ENCODE assay signal across 13 cellular contexts in genomic region chr5:115096034-115096769, GRCh38.
DNase-seq lines count a peak whose midpoint lies in the region; ATAC-seq, FAIRE-seq and TF ChIP-seq lines count a peak whose summit lies in the region.
"Had no signal": no experiment of that assay in that cellular context is flagged by ENCODE, and none has a peak within 500 bp of the region (broad histone marks: within the 10 kb centered on the region; RNA-seq: fewer than 3 reads in every experiment).

No MANE protein-coding gene starts in this region.

- peak overlapping the region; percentile 38; the same call in 1 of the 2 replicates for H2AFZ ChIP-seq in K562 (ENCODE audit: low read depth, low read length)
- H2AFZ ChIP-seq: GM23248 had no signal

- H3K18ac ChIP-seq in mesendoderm (ENCODE audit: low read length), result no peak overlapping the region

- H3K4ac ChIP-seq in mesendoderm (ENCODE audit: low read depth, low read length), result no peak overlapping the region

- peak overlapping the region; percentile 42 for H3K56ac ChIP-seq in mesendoderm (ENCODE audit: low read length)

- H3K79me1 ChIP-seq in mesendoderm (ENCODE audit: low read length), result no peaks in the 10 kb centered on the region

- no peaks in the 10 kb centered on the region for H3K9me1 ChIP-seq in K562 (ENCODE audit: control insufficient read depth, insufficient read depth, low read length)

- no peak for TF ChIP-seq RAD21 in K562 (CRISPR knock-in tag; conservative IDR thresholded peaks at IDR 0.05 in 1 of 2, IDR thresholded peaks at IDR 0.05 in 1 of 2)

- no TSS peak for BruUV-seq in K562 (replicated peaks; lab: Mats Ljungman, UMichigan)

- intact Hi-C loops in K562 (cut with micrococcal nuclease), result loop anchor here (5.0 kb wide), 3 partner anchors 76 to 491 kb away; no protein-coding TSS in a partner anchor

- WGBS in K562 (ENCODE audit: insufficient coverage, low coverage, missing lambda C conversion rate), result 2% methylated on average over 6 of the region's 7 CpGs
- WGBS in mesendoderm (ENCODE audit: extremely low coverage, insufficient coverage, low lambda C conversion rate), result no CpG with 5 or more reads among the region's 7 CpGs

- H3K4me1 ChIP-seq in K562 (replicated peaks in 1 of 2; ENCODE audit: control insufficient read depth in 2 of 2, insufficient read depth in 2 of 2, low read length in 2 of 2), result no peaks in the 10 kb centered on the region
- no peaks in the 10 kb centered on the region for H3K4me1 ChIP-seq in mesendoderm (ENCODE audit: control insufficient read depth, low read depth, low read length)
- H3K4me1 ChIP-seq: Peyer's patch had no signal

- in situ Hi-C loops in K562 (cut with MboI), result no loop called here

- H2BK15ac ChIP-seq in mesendoderm (replicated peaks; ENCODE audit: low read depth), result no peak overlapping the region

- no peak overlapping the region for H3K4me3 ChIP-seq in K562
- no peak overlapping the region for H3K4me3 ChIP-seq in mesendoderm (ENCODE audit: low read length)
- H3K4me3 ChIP-seq: GM23248, Peyer's patch had no signal

- H3K79me2 ChIP-seq in K562 (ENCODE audit: control insufficient read depth, insufficient read depth, low read length) (no peaks in the 10 kb centered on the region), mesendoderm (ENCODE audit: control insufficient read depth, insufficient read depth, low read length) (no peaks in the 10 kb centered on the region)

- TF ChIP-seq EP300 in K562 (IDR thresholded peaks at IDR 0.05; ENCODE audit: low read length), result no peak

- CTCF ChIA-PET in K562 (lab: Yijun Ruan, JAX; ENCODE audit: low intra/inter-chr PET ratio), result interaction anchor here (1.8 kb wide), 1 partner anchor 972 kb away, joined by 10 read pairs; no protein-coding TSS in a partner anchor

- H4K8ac ChIP-seq in mesendoderm (ENCODE audit: low read depth, low read length), result no peak overlapping the region

- no peak overlapping the region for H3K27ac ChIP-seq in K562 (ENCODE audit: extremely low read depth, low read depth, low read length)
- H3K27ac ChIP-seq in mesendoderm (ENCODE audit: low read depth, low read length), result no peak overlapping the region
- H3K27ac ChIP-seq: GM23248, Peyer's patch had no signal

- no peak overlapping the region for H2AK5ac ChIP-seq in mesendoderm (ENCODE audit: low read length)

- H3K9ac ChIP-seq in K562 (ENCODE audit: insufficient read depth in 1 of 2, low read depth in 2 of 2, low read length in 2 of 2) (no peak overlapping the region), mesendoderm (ENCODE audit: low read length) (no peak overlapping the region)
- H3K9ac ChIP-seq: GM23248 had no signal

- no peak overlapping the region for H3K4me2 ChIP-seq in K562 (ENCODE audit: insufficient read depth, low read length)
- H3K4me2 ChIP-seq in mesendoderm (ENCODE audit: low read length), result no peak overlapping the region

- no peak for TF ChIP-seq POLR2A in K562 (conservative IDR thresholded peaks at IDR 0.05)

- no peak overlapping the region for H2BK5ac ChIP-seq in mesendoderm (ENCODE audit: low read length)

- H3K36me3 ChIP-seq in K562 (ENCODE audit: control insufficient read depth, insufficient read depth, low read length) (no peaks in the 10 kb centered on the region), mesendoderm (ENCODE audit: control insufficient read depth, insufficient read depth, low read length) (no peaks in the 10 kb centered on the region)
- H3K36me3 ChIP-seq: Peyer's patch had no signal

- ATAC-seq in K562 (peak; percentile 47; the same call in 1 of the 3 replicates), HG02610 (IDR thresholded peaks at IDR 0.05; ENCODE audit: unreplicated experiment) (no peak)
- ATAC-seq: sciatic nerve had no signal

- no peak for FAIRE-seq in K562 (lab: Jason Lieb, UNC)

- POLR2A ChIA-PET in K562 (lab: Yijun Ruan, JAX), result interaction anchor here (0.6 kb wide), 1 partner anchor 798 kb away, joined by 3 read pairs; no protein-coding TSS in a partner anchor

- no peak for TF ChIP-seq CTCF in K562 (IDR thresholded peaks at IDR 0.05 in 2 of 3, conservative IDR thresholded peaks at IDR 0.05 in 1 of 3; ENCODE audit: insufficient read depth in 2 of 3, low read depth in 1 of 3, low read length in 3 of 3)

- no peak overlapping the region for H2BK120ac ChIP-seq in mesendoderm (ENCODE audit: low read depth, low read length)

- DNase-seq in ELR (ENCODE audit: low read depth), result peak; percentile 46
- peak; percentile 9 for DNase-seq in NAMALWA (ENCODE audit: low spot score)
- DNase-seq in K562 (ENCODE audit: extremely low read depth in 1 of 4, low spot score in 3 of 4), result peak in 1 of 4 experiments; percentile 8
- DNase-seq in mesendoderm, result peak; percentile 48
- no peak for DNase-seq in GOT3 (lab: John Stamatoyannopoulos, UW)
- no peak for DNase-seq in NCI-H2227 (lab: John Stamatoyannopoulos, UW; ENCODE audit: unreplicated experiment)
- DNase-seq in NCI-H226, result no peak
- DNase-seq: activated CD4-positive, alpha-beta memory T cell treated with anti-CD3 and anti-CD28 coated beads, Interleukin-2, amount 10 ng/mL, durations not matched to agents 7 days and 5 days; GM23248; NCI-H2227 treated with DMSO at 0.1 percent for 48 hours; Peyer's patch had no signal

- no peak overlapping the region for H4K5ac ChIP-seq in mesendoderm (ENCODE audit: low read length)

- H3K27me3 ChIP-seq in K562 (ENCODE audit: control insufficient read depth in 2 of 2, insufficient read depth in 2 of 2, low read length in 2 of 2), result no peaks in the 10 kb centered on the region; a peak in 1 of 5 replicates
- no peaks in the 10 kb centered on the region for H3K27me3 ChIP-seq in mesendoderm (ENCODE audit: insufficient read depth, low read length, poor library complexity)
- H3K27me3 ChIP-seq: Peyer's patch had no signal

- no peaks in the 10 kb centered on the region for H3K9me3 ChIP-seq in K562 (replicated peaks; ENCODE audit: control insufficient read depth, insufficient read depth, low read depth, low read length)
- H3K9me3 ChIP-seq: Peyer's patch had no signal

- no peaks in the 10 kb centered on the region for H4K20me1 ChIP-seq in K562 (replicated peaks; ENCODE audit: control insufficient read depth, insufficient read depth, low read length)

- no peak overlapping the region for H3K23ac ChIP-seq in mesendoderm (ENCODE audit: low read length)

TF ChIP-seq in K562, 482 proteins besides CTCF, POLR2A, EP300 and RAD21:
- TF ChIP-seq E2F5 (CRISPR knock-in tag; IDR thresholded peaks at IDR 0.05) (no peak), FOSL1 (tag; conservative IDR thresholded peaks at IDR 0.05) (peak; percentile 36; the same call in 1 of the 2 replicates), RFX7 (CRISPR knock-in tag; IDR thresholded peaks at IDR 0.05) (no peak), SMARCA4 (IDR thresholded peaks at IDR 0.05) (no peak)

Comparison
In these comparisons a context has a peak if more than half of its experiments do, and no peak if none do; other contexts are left out.
1. DNase-seq: peak in ELR (single experiment), NAMALWA (single experiment) and mesendoderm (single experiment); none in GOT3 (single experiment), NCI-H2227 (single experiment) and NCI-H226 (single experiment).